ENCODE assay signal across 17 cellular contexts in the genomic region with DNA sequence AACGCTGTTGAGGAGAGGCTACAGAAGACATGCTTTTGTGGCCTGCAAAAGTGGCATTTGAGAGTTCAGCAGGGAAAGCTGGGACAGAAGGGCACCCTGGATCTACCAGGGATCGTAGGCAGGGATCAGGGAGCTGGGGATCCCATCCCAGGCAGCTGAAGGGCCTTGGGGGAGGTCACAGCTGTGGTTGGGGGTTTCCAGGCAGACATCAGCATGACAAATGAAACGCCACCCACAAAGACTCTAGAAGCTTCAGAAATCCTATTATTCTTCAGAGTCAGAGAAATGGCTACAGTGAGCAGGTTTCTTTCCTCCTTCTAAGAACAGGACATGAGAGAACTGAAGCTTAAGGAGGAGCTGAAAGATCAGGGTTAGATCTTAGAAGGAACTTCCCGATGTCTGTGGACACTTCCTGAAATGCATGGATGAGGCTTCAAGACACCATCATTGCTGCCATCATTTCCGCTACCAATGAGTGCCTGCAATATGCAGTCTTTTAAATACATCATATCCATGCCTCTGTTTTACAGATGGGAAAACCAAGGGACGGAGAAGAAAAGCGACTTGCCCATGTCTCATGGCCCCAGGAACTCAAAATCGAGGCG.
DNase-seq lines count a peak whose midpoint lies in the region; ATAC-seq and TF ChIP-seq lines count a peak whose summit lies in the region.
"Had no signal": no experiment of that assay in that cellular context is flagged by ENCODE, and none has a peak within 500 bp of the region (broad histone marks: within the 10 kb centered on the region; RNA-seq: fewer than 3 reads in every experiment).

No MANE protein-coding gene starts in this region.

- no peaks in the 10 kb centered on the region for H3K9me3 ChIP-seq in PC-9 (ENCODE audit: insufficient read depth, low read depth)
- H3K9me3 ChIP-seq in iPS-18a (ENCODE audit: control insufficient read depth, low read depth, low read length), result no peaks in the 10 kb centered on the region
- H3K9me3 ChIP-seq: tibial nerve had no signal

- no peaks in the 10 kb centered on the region for H3K9me3 Mint-ChIP-seq in activated naive CD8-positive, alpha-beta T cell treated with anti-CD3 and anti-CD28 coated beads for 36 hours
- H3K9me3 Mint-ChIP-seq in activated naive CD8-positive, alpha-beta T cell treated with anti-CD3 and anti-CD28 coated beads, Interleukin-2, amount 50 U/mL, for 24 hours, result no peaks in the 10 kb centered on the region

- H3K4me2 ChIP-seq in PC-9, result peak overlapping the region; percentile 66

- no peak overlapping the region for H2AFZ ChIP-seq in PC-9

- CTCF ChIA-PET in PC-9 (lab: Charles Lee), result no interaction called here

- H3K9me2 ChIP-seq in PC-9 (ENCODE audit: insufficient read depth), result no peaks in the 10 kb centered on the region

- H3K79me2 ChIP-seq in PC-9 (ENCODE audit: low read depth), result no peaks in the 10 kb centered on the region

- POLR2A ChIA-PET in PC-9 (lab: Charles Lee; ENCODE audit: unreplicated experiment), result interaction anchor here (0.6 kb wide), 1 partner anchor 24 kb away, joined by 4 read pairs; no protein-coding TSS in a partner anchor

- DNase-seq in activated naive CD8-positive, alpha-beta T cell treated with anti-CD3 and anti-CD28 coated beads for 36 hours, result no peak
- DNase-seq in activated naive CD8-positive, alpha-beta T cell treated with anti-CD3 and anti-CD28 coated beads, Interleukin-2, amount 50 U/mL, for 24 hours, result no peak
- no peak for DNase-seq in PC-9
- DNase-seq in NCI-H1436 (lab: John Stamatoyannopoulos, UW), result no peak
- DNase-seq in T-helper 9 cell, result no peak
- DNase-seq in OCI-M2 (lab: John Stamatoyannopoulos, UW; ENCODE audit: unreplicated experiment), result no peak
- no peak for DNase-seq in AG08396 (ENCODE audit: low spot score)
- DNase-seq: activated CD4-positive, alpha-beta T cell treated with anti-CD3 and anti-CD28 coated beads, Interleukin-2, amount 50 U/mL, for 4 hours; activated gamma-delta T cell; AML-193; effector memory CD4-positive, alpha-beta T cell; NCI-H187; NCI-H526; T-helper 2 cell had no signal

- H3K9ac ChIP-seq in iPS-18a (ENCODE audit: low read length), result peak overlapping the region; percentile 34

- intact Hi-C loops in PC-9 (cut with micrococcal nuclease; ENCODE audit: unreplicated experiment), result loop anchor here (5.0 kb wide), 1 partner anchor 135 kb away; no protein-coding TSS in a partner anchor

- H4K20me1 ChIP-seq in PC-9 (ENCODE audit: insufficient read depth), result no peaks in the 10 kb centered on the region

- H3K4me3 ChIP-seq in PC-9, result no peak overlapping the region
- H3K4me3 ChIP-seq in iPS-18a (ENCODE audit: low read length), result peak overlapping the region; percentile 24
- H3K4me3 ChIP-seq: cardiac muscle cell, tibial nerve had no signal

- H3K27ac Mint-ChIP-seq in activated naive CD8-positive, alpha-beta T cell treated with anti-CD3 and anti-CD28 coated beads for 36 hours, result peak overlapping the region; percentile 29
- H3K27ac Mint-ChIP-seq in activated naive CD8-positive, alpha-beta T cell treated with anti-CD3 and anti-CD28 coated beads, Interleukin-2, amount 50 U/mL, for 24 hours, result no peak overlapping the region

- no peaks in the 10 kb centered on the region for H3K36me3 ChIP-seq in PC-9 (ENCODE audit: low read depth)
- peaks cover 10% of the 10 kb centered on the region for H3K36me3 ChIP-seq in iPS-18a (ENCODE audit: control insufficient read depth, low read depth, low read length)
- H3K36me3 ChIP-seq: cardiac muscle cell had no signal

- no peak for TF ChIP-seq CTCF in PC-9 (conservative IDR thresholded peaks at IDR 0.05)

- H3K4me1 ChIP-seq in PC-9 (replicated peaks; ENCODE audit: insufficient read depth) (peaks cover 11% of the 10 kb centered on the region; the same call in 1 of the 2 replicates), iPS-18a (ENCODE audit: control insufficient read depth, low read depth, low read length) (peaks cover 44% of the 10 kb centered on the region)

- no TSS peak for BruUV-seq in PC-9 (replicated peaks; lab: Mats Ljungman, UMichigan)

- no peaks in the 10 kb centered on the region for H3F3A ChIP-seq in PC-9 (ENCODE audit: insufficient read depth, low read depth)

- no peak overlapping the region; the same call in 1 of the 2 replicates for H3K27ac ChIP-seq in PC-9
- peak overlapping the region; percentile 48 for H3K27ac ChIP-seq in iPS-18a (ENCODE audit: low read length)
- H3K27ac ChIP-seq: cardiac muscle cell, tibial nerve had no signal

- H3K36me3 Mint-ChIP-seq in activated naive CD8-positive, alpha-beta T cell treated with anti-CD3 and anti-CD28 coated beads for 36 hours, result peaks cover 21% of the 10 kb centered on the region
- H3K36me3 Mint-ChIP-seq in activated naive CD8-positive, alpha-beta T cell treated with anti-CD3 and anti-CD28 coated beads, Interleukin-2, amount 50 U/mL, for 24 hours (ENCODE audit: low read depth), result peaks cover 12% of the 10 kb centered on the region

- no peak for ATAC-seq in activated naive CD8-positive, alpha-beta T cell treated with anti-CD3 and anti-CD28 coated beads, Interleukin-2, amount 50 U/mL, for 24 hours

- H3K27me3 Mint-ChIP-seq in activated naive CD8-positive, alpha-beta T cell treated with anti-CD3 and anti-CD28 coated beads for 36 hours, result no peaks in the 10 kb centered on the region
- no peaks in the 10 kb centered on the region for H3K27me3 Mint-ChIP-seq in activated naive CD8-positive, alpha-beta T cell treated with anti-CD3 and anti-CD28 coated beads, Interleukin-2, amount 50 U/mL, for 24 hours

- H3K4me3 Mint-ChIP-seq in activated naive CD8-positive, alpha-beta T cell treated with anti-CD3 and anti-CD28 coated beads for 36 hours, result no peak overlapping the region
- H3K4me3 Mint-ChIP-seq in activated naive CD8-positive, alpha-beta T cell treated with anti-CD3 and anti-CD28 coated beads, Interleukin-2, amount 50 U/mL, for 24 hours, result no peak overlapping the region

- H3K27me3 ChIP-seq in PC-9 (ENCODE audit: insufficient read depth, low read depth), result no peaks in the 10 kb centered on the region
- no peaks in the 10 kb centered on the region for H3K27me3 ChIP-seq in iPS-18a (ENCODE audit: control insufficient read depth, insufficient read depth, low read length)
- H3K27me3 ChIP-seq: cardiac muscle cell, tibial nerve had no signal

- H3K4me1 Mint-ChIP-seq in activated naive CD8-positive, alpha-beta T cell treated with anti-CD3 and anti-CD28 coated beads for 36 hours, result peaks cover 40% of the 10 kb centered on the region
- peaks cover 34% of the 10 kb centered on the region for H3K4me1 Mint-ChIP-seq in activated naive CD8-positive, alpha-beta T cell treated with anti-CD3 and anti-CD28 coated beads, Interleukin-2, amount 50 U/mL, for 24 hours
